9 cellular contexts compared by ENCODE assay signal in the genomic region with DNA sequence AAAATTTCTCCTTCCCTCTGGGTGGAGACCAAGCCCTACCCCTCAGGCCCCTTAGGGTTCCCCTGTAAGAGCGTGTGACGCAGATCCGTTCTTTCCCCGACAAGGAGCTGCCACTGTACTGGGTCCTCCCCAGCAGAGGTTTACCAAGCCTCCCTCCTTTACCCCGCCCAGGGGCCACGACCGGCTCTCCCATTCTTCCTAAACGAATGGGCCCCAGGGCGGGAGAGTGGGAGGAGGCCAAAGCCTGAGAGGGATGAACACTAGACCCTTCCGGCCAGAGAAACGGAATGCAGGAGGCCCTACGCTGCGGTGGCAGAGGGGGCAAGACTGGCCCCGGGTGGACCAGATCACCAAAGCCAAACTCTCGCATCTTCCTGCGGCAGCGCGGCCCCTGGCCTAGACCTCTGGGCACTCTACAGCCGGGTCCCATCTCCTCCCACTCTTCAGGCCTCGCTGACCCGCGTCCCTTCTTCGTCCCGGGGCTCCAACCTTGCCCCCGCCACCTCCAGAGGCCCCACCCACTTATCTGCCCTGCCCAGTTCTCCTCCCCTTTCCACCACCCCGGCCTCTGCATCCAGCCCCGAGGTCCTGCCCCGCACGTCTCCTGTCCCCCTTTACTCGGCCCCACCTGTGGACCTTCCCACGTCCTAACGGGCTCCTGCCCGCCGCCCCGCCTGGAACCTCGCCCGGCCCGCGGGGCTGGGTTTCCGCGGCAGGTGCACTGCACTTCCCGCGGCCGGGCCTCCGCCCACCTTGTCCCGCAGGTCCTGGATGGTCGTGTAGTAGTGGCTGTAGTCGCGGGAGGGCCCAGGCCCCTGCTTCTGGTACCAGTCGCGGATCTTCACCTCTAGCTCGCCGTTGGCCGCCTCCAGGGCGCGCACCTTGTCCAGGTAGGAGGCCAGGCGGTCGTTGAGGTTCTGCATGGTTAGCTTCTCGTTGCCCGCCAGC. TPM values are rescaled to one million over a fixed set of nuclear protein-coding genes. Genes with fewer than 3 reads are reported as not detected.
A peak's percentile ranks its signal among the peaks of the same experiment; 100 is the strongest.
DNase-seq lines count a peak whose midpoint lies in the region; ATAC-seq and TF ChIP-seq lines count a peak whose summit lies in the region.
"Had no signal": no experiment of that assay in that cellular context is flagged by ENCODE, and none has a peak within 500 bp of the region (broad histone marks: within the 10 kb centered on the region; RNA-seq: fewer than 3 reads in every experiment).

No MANE protein-coding gene starts in this region.

- H3K27me3 ChIP-seq in colonic mucosa = peaks cover 15% of the 10 kb centered on the region
- H3K27me3 ChIP-seq in lung (ENCODE audit: control insufficient read depth, insufficient read depth) = no peaks in the 10 kb centered on the region
- H3K27me3 ChIP-seq in upper lobe of right lung = peaks cover 39% of the 10 kb centered on the region

- peaks cover 10% of the 10 kb centered on the region for H3K4me1 ChIP-seq in colonic mucosa
- H3K4me1 ChIP-seq in lung (ENCODE audit: control insufficient read depth in 2 of 2, insufficient read depth in 2 of 2, low read length in 2 of 2) = peaks cover 0 to 6% of the 10 kb centered on the region in 2 donors
- peaks cover 4% of the 10 kb centered on the region for H3K4me1 ChIP-seq in upper lobe of right lung

- no peak overlapping the region for H3K27ac Mint-ChIP-seq in activated naive CD4-positive, alpha-beta T cell treated with anti-CD3 and anti-CD28 coated beads, Interleukin-2, amount 50 U/mL, for 72 hours
- no peak overlapping the region for H3K27ac Mint-ChIP-seq in activated naive CD4-positive, alpha-beta T cell treated with anti-CD3 and anti-CD28 coated beads, Interleukin-2, amount 10 ng/mL, durations not matched to agents 7 days and 5 days
- H3K27ac Mint-ChIP-seq: T-helper 1 cell treated with Interleukin-12 subunit alpha and Interleukin-12 subunit beta and Interleukin-4 antibody, amounts not matched to agents 30 μg/mL and 1 μg/mL, for 36 hours had no signal

- peaks cover 0 to 5% of the 10 kb centered on the region in 2 donors for H3K36me3 Mint-ChIP-seq in activated naive CD4-positive, alpha-beta T cell treated with anti-CD3 and anti-CD28 coated beads, Interleukin-2, amount 50 U/mL, for 72 hours
- H3K36me3 Mint-ChIP-seq in activated naive CD4-positive, alpha-beta T cell treated with anti-CD3 and anti-CD28 coated beads, Interleukin-2, amount 10 ng/mL, durations not matched to agents 7 days and 5 days = no peaks in the 10 kb centered on the region

- 5 to 6% methylated on average over 60 of the region's 60 CpGs for WGBS in lung, 2 donors

- CTCF ChIA-PET in activated naive CD4-positive, alpha-beta T cell treated with anti-CD3 and anti-CD28 coated beads, Interleukin-2, amount 10 ng/mL, durations not matched to agents 7 days and 5 days (lab: Charles Lee) = no interaction called here

- TF ChIP-seq CTCF in colonic mucosa (IDR thresholded peaks at IDR 0.05) = no peak
- no peak for TF ChIP-seq CTCF in lung (IDR thresholded peaks at IDR 0.05; ENCODE audit: control extremely low read depth, extremely low read depth)
- no peak for TF ChIP-seq CTCF in upper lobe of right lung (IDR thresholded peaks at IDR 0.05)

- intact Hi-C loops in colonic mucosa (cut with DNase I) = no loop called here
- intact Hi-C loops in upper lobe of right lung (cut with DNase I) = no loop called here

- H3K36me3 ChIP-seq in colonic mucosa (no peaks in the 10 kb centered on the region), lung (ENCODE audit: control insufficient read depth in 2 of 2, insufficient read depth in 2 of 2, low read length in 2 of 2) (no peaks in the 10 kb centered on the region), upper lobe of right lung (no peaks in the 10 kb centered on the region)

- peak overlapping the region; percentile 88 to 92 for H3K9ac ChIP-seq in colonic mucosa (ENCODE audit: low read depth in 2 of 2, low read length in 2 of 2)

- H3K4me3 ChIP-seq in colonic mucosa (peak overlapping the region; percentile 68), lung (peak overlapping the region; percentile 33), upper lobe of right lung (peak overlapping the region; percentile 54)

- peaks cover 86% of the 10 kb centered on the region for H3K27me3 Mint-ChIP-seq in activated naive CD4-positive, alpha-beta T cell treated with anti-CD3 and anti-CD28 coated beads, Interleukin-2, amount 10 ng/mL, durations not matched to agents 7 days and 5 days

- no peaks in the 10 kb centered on the region for H3K9me3 Mint-ChIP-seq in activated naive CD4-positive, alpha-beta T cell treated with anti-CD3 and anti-CD28 coated beads, Interleukin-2, amount 50 U/mL, for 72 hours
- no peaks in the 10 kb centered on the region for H3K9me3 Mint-ChIP-seq in activated naive CD4-positive, alpha-beta T cell treated with anti-CD3 and anti-CD28 coated beads, Interleukin-2, amount 10 ng/mL, durations not matched to agents 7 days and 5 days
- H3K9me3 Mint-ChIP-seq: T-helper 1 cell treated with Interleukin-12 subunit alpha and Interleukin-12 subunit beta and Interleukin-4 antibody, amounts not matched to agents 30 μg/mL and 1 μg/mL, for 36 hours had no signal

- H3K9me3 ChIP-seq in colonic mucosa = no peaks in the 10 kb centered on the region
- peaks cover 0 to 4% of the 10 kb centered on the region in 2 donors for H3K9me3 ChIP-seq in lung (ENCODE audit: control insufficient read depth in 2 of 2, insufficient read depth in 1 of 2, low read length in 1 of 2)
- no peaks in the 10 kb centered on the region for H3K9me3 ChIP-seq in upper lobe of right lung

- ATAC-seq in activated naive CD4-positive, alpha-beta T cell treated with anti-CD3 and anti-CD28 coated beads, Interleukin-2, amount 50 U/mL, for 72 hours = peak; percentile 18 to 35
- peak; percentile 17 for ATAC-seq in lung (ENCODE audit: insufficient read depth, low FRiP score)
- ATAC-seq in upper lobe of right lung = peak; percentile 68

- DNase-seq in activated naive CD4-positive, alpha-beta T cell treated with anti-CD3 and anti-CD28 coated beads, Interleukin-2, amount 50 U/mL, for 72 hours (ENCODE audit: low spot score in 2 of 2) = no peak
- DNase-seq in activated naive CD4-positive, alpha-beta T cell treated with anti-CD3 and anti-CD28 coated beads, Interleukin-2, amount 10 ng/mL, durations not matched to agents 7 days and 5 days = no peak
- peak; percentile 81 for DNase-seq in colonic mucosa
- peak; percentile 70 for DNase-seq in lung (ENCODE audit: low spot score)
- peak; percentile 85 for DNase-seq in upper lobe of right lung
- no peak for DNase-seq in activated CD4-positive, CD25-positive, alpha-beta regulatory T cell (lab: John Stamatoyannopoulos, UW)
- DNase-seq in foreskin melanocyte = no peak
- DNase-seq in Ammon's horn (ENCODE audit: low spot score) = no peak

- peaks cover 2% of the 10 kb centered on the region for H3K4me1 Mint-ChIP-seq in activated naive CD4-positive, alpha-beta T cell treated with anti-CD3 and anti-CD28 coated beads, Interleukin-2, amount 10 ng/mL, durations not matched to agents 7 days and 5 days

- H3K4me3 Mint-ChIP-seq in activated naive CD4-positive, alpha-beta T cell treated with anti-CD3 and anti-CD28 coated beads, Interleukin-2, amount 10 ng/mL, durations not matched to agents 7 days and 5 days = no peak overlapping the region
- H3K4me3 Mint-ChIP-seq: T-helper 1 cell treated with Interleukin-12 subunit alpha and Interleukin-12 subunit beta and Interleukin-4 antibody, amounts not matched to agents 30 μg/mL and 1 μg/mL, for 36 hours had no signal

- H3K27ac ChIP-seq in colonic mucosa (peak overlapping the region; percentile 88), lung (ENCODE audit: low read depth in 1 of 2, low read length in 1 of 2) (peak overlapping the region in 1 of 2 donors; percentile 87), upper lobe of right lung (peak overlapping the region; percentile 87)

RNA-seq across cellular contexts. Expression of a gene that starts 0.8 kb away (rescaled TPM):
- not detected for total RNA-seq in activated naive CD4-positive, alpha-beta T cell treated with anti-CD3 and anti-CD28 coated beads, Interleukin-2, amount 50 U/mL, for 72 hours
- total RNA-seq in colonic mucosa = 1,000 to 10,000 TPM; 2,159 to 2,203 TPM
- total RNA-seq in lung = 100 to 1,000 TPM; 495 to 770 TPM
- polyA plus RNA-seq in lung = 100 to 1,000 TPM; 637 to 811 TPM
- total RNA-seq in upper lobe of right lung = 321 TPM

RNA-seq across cellular contexts. Expression of a gene that starts 8.7 kb away (rescaled TPM):
- not detected for total RNA-seq in activated naive CD4-positive, alpha-beta T cell treated with anti-CD3 and anti-CD28 coated beads, Interleukin-2, amount 50 U/mL, for 72 hours
- total RNA-seq in colonic mucosa = 10 to 100 TPM in 1 of 2 donors, 1 to 10 TPM in 1; 5.8 to 20.0 TPM
- total RNA-seq in lung = 10 to 100 TPM; 20.4 to 51.7 TPM
- 10 to 100 TPM; 15.2 to 33.6 TPM for polyA plus RNA-seq in lung
- total RNA-seq in upper lobe of right lung = 24.3 TPM

RNA-seq across cellular contexts. Expression of a gene that starts 21.9 kb away (rescaled TPM):
- total RNA-seq in activated naive CD4-positive, alpha-beta T cell treated with anti-CD3 and anti-CD28 coated beads, Interleukin-2, amount 50 U/mL, for 72 hours = not detected
- under 1 TPM in 1 of 2 donors, not detected in 1; 0.25 TPM for total RNA-seq in colonic mucosa
- 10 to 100 TPM in 1 of 2 donors, 1 to 10 TPM in 1; 7.9 to 11.6 TPM for total RNA-seq in lung
- polyA plus RNA-seq in lung = 10 to 100 TPM in 1 of 2 donors, 1 to 10 TPM in 1; 4.0 to 16.1 TPM
- total RNA-seq in upper lobe of right lung = 5.5 TPM

RNA-seq across cellular contexts. Expression of a gene that starts 37.6 kb away (rescaled TPM):
- not detected for total RNA-seq in activated naive CD4-positive, alpha-beta T cell treated with anti-CD3 and anti-CD28 coated beads, Interleukin-2, amount 50 U/mL, for 72 hours
- not detected for total RNA-seq in colonic mucosa
- not detected for total RNA-seq in lung
- under 1 TPM in 1 of 2 donors, not detected in 1; 0.02 TPM for polyA plus RNA-seq in lung
- total RNA-seq in upper lobe of right lung = not detected

RNA-seq across cellular contexts. Expression of a gene that starts 44.5 kb away (rescaled TPM):
- total RNA-seq in activated naive CD4-positive, alpha-beta T cell treated with anti-CD3 and anti-CD28 coated beads, Interleukin-2, amount 50 U/mL, for 72 hours = not detected
- total RNA-seq in colonic mucosa = not detected
- not detected for total RNA-seq in lung
- polyA plus RNA-seq in lung = not detected
- total RNA-seq in upper lobe of right lung = not detected

Comparison
In these comparisons a context has a peak if more than half of its experiments do, and no peak if none do; other contexts are left out.
1. ATAC-seq: peak in every context shown above with its lines; median percentile 68 in upper lobe of right lung; 26 in activated naive CD4-positive, alpha-beta T cell treated with anti-CD3 and anti-CD28 coated beads, Interleukin-2, amount 50 U/mL, for 72 hours; 17 in lung.
2. DNase-seq: peak in colonic mucosa (single experiment), lung (single experiment) and upper lobe of right lung (single experiment); none in activated naive CD4-positive, alpha-beta T cell treated with anti-CD3 and anti-CD28 coated beads, Interleukin-2, amount 50 U/mL, for 72 hours (0 of 2), activated naive CD4-positive, alpha-beta T cell treated with anti-CD3 and anti-CD28 coated beads, Interleukin-2, amount 10 ng/mL, durations not matched to agents 7 days and 5 days (single experiment), activated CD4-positive, CD25-positive, alpha-beta regulatory T cell (0 of 4), foreskin melanocyte (single experiment) and Ammon's horn (single experiment).
3. RNA of a gene that starts 0.8 kb away (total RNA-seq): 2,159 to 2,203 TPM in colonic mucosa, 495 to 770 TPM in lung and 321 TPM in upper lobe of right lung (single experiment); not detected in activated naive CD4-positive, alpha-beta T cell treated with anti-CD3 and anti-CD28 coated beads, Interleukin-2, amount 50 U/mL, for 72 hours; every median in the first group is over 100 times any median in the second.
4. RNA of a gene that starts 8.7 kb away (total RNA-seq): 20.4 to 51.7 TPM in lung, 24.3 TPM in upper lobe of right lung (single experiment) and 5.8 to 20.0 TPM in colonic mucosa; not detected in activated naive CD4-positive, alpha-beta T cell treated with anti-CD3 and anti-CD28 coated beads, Interleukin-2, amount 50 U/mL, for 72 hours; every median in the first group is over 4 times any median in the second.
5. Peak in every context shown above with its lines, with median percentiles within 50 percentile points of each other: H3K4me3 ChIP-seq.